Comparison of ENCODE assay signal across 1 cellular context in genomic region chr7:158815471-158816128, GRCh38.
TF ChIP-seq lines count a peak whose summit lies in the region.

No MANE protein-coding gene starts in this region.

TF ChIP-seq in GM23338, 12 proteins besides CTCF, POLR2A, EP300 and RAD21 (continued from another document):
- TF ChIP-seq ZNF462 (CRISPR knock-in tag; IDR thresholded peaks at IDR 0.05): no peak
- no peak for TF ChIP-seq EZH2phosphoT487 (IDR thresholded peaks at IDR 0.05; ENCODE audit: unreplicated experiment)
- no peak for TF ChIP-seq NANOG (IDR thresholded peaks at IDR 0.05; ENCODE audit: borderline replicate concordance)
- no peak for TF ChIP-seq ZNF331 (CRISPR knock-in tag; IDR thresholded peaks at IDR 0.05; ENCODE audit: low read depth)
- TF ChIP-seq JUNB (IDR thresholded peaks at IDR 0.05; ENCODE audit: unreplicated experiment): no peak
- no peak for TF ChIP-seq EZH2 (IDR thresholded peaks at IDR 0.05; ENCODE audit: low read depth, unreplicated experiment)
- no peak for TF ChIP-seq ETS1 (IDR thresholded peaks at IDR 0.05)
- TF ChIP-seq STAT1 (IDR thresholded peaks at IDR 0.05; ENCODE audit: unreplicated experiment): no peak
TF ChIP-seq in GM23338: peak in this region for 0.
